In genomic region chr7:24965831-24966708, GRCh38 we compare ENCODE assay signal across 8 cellular contexts. TPM values are rescaled to one million over a fixed set of nuclear protein-coding genes. Genes with fewer than 3 reads are reported as not detected.
DNase-seq lines count a peak whose midpoint lies in the region; ATAC-seq, FAIRE-seq and TF ChIP-seq lines count a peak whose summit lies in the region.

No MANE protein-coding gene starts in this region.

- H2AFZ ChIP-seq in OCI-LY1 (ENCODE audit: low read length) (no peak overlapping the region), parathyroid adenoma (peak overlapping the region; percentile 54)

- DNase-seq in CD8-positive, alpha-beta T cell, result peak in 5 of 7 experiments; percentile 19 to 81 (median 29)
- DNase-seq in bronchial epithelial cell (ENCODE audit: low read depth) (peak; percentile 84), cerebellar nuclear complex (lab: John Stamatoyannopoulos, UW) (no peak), T1000 (lab: John Stamatoyannopoulos, UW) (no peak)

- H3K4me3 Mint-ChIP-seq in CD8-positive, alpha-beta T cell, result no peak overlapping the region

- peaks cover 99% of the 10 kb centered on the region for H3K79me2 ChIP-seq in OCI-LY1 (ENCODE audit: insufficient read depth, low read length)
- peaks cover 25% of the 10 kb centered on the region for H3K79me2 ChIP-seq in parathyroid adenoma

- no peaks in the 10 kb centered on the region for H3K27me3 Mint-ChIP-seq in CD8-positive, alpha-beta T cell (ENCODE audit: low read depth)

- H3K4me2 ChIP-seq in OCI-LY1 (ENCODE audit: low read length) (peak overlapping the region; percentile 43), parathyroid adenoma (ENCODE audit: low read length) (peak overlapping the region; percentile 8)

- H3K27ac Mint-ChIP-seq in CD8-positive, alpha-beta T cell, result peak overlapping the region; percentile 84

- H3K36me3 ChIP-seq in CD8-positive, alpha-beta T cell (ENCODE audit: insufficient read depth, low read length), result no peaks in the 10 kb centered on the region
- H3K36me3 ChIP-seq in OCI-LY1 (ENCODE audit: insufficient read depth, low read length) (no peaks in the 10 kb centered on the region), bronchial epithelial cell (ENCODE audit: control insufficient read depth, insufficient read depth, low read length) (no peaks in the 10 kb centered on the region), parathyroid adenoma (ENCODE audit: control insufficient read depth, insufficient read depth, low read length) (no peaks in the 10 kb centered on the region)

- H3K4me3 ChIP-seq in CD8-positive, alpha-beta T cell (ENCODE audit: low read depth, low read length), result no peak overlapping the region
- H3K4me3 ChIP-seq in OCI-LY1 (ENCODE audit: low read depth, low read length, poor library complexity, severe bottlenecking) (no peak overlapping the region), bronchial epithelial cell (ENCODE audit: low read depth, low read length) (no peak overlapping the region), parathyroid adenoma (ENCODE audit: low read depth, low read length) (no peak overlapping the region)

- H3K27me3 ChIP-seq in CD8-positive, alpha-beta T cell (ENCODE audit: insufficient read depth, low read length), result no peaks in the 10 kb centered on the region
- H3K27me3 ChIP-seq in OCI-LY1 (ENCODE audit: insufficient read depth, low read length) (no peaks in the 10 kb centered on the region), bronchial epithelial cell (ENCODE audit: control insufficient read depth, insufficient read depth, low read length) (no peaks in the 10 kb centered on the region), parathyroid adenoma (ENCODE audit: control insufficient read depth, insufficient read depth, low read length) (no peaks in the 10 kb centered on the region)

- H3K9me3 ChIP-seq in CD8-positive, alpha-beta T cell (ENCODE audit: low read length), result no peaks in the 10 kb centered on the region
- H3K9me3 ChIP-seq in OCI-LY1 (ENCODE audit: low read length) (no peaks in the 10 kb centered on the region), parathyroid adenoma (ENCODE audit: control insufficient read depth, low read length) (no peaks in the 10 kb centered on the region)

- POLR2A ChIA-PET in CD8-positive, alpha-beta T cell (lab: Charles Lee), result interaction anchor here (0.9 to 2.1 kb wide), 4 partner anchors 10 to 145 kb away, joined by 4 to 7 read pairs (median 4); partner anchors contain the start of gene OSBPL3

- H4K20me1 ChIP-seq in OCI-LY1 (ENCODE audit: insufficient read depth, low read length), result no peaks in the 10 kb centered on the region

- H3K9me2 ChIP-seq in OCI-LY1 (ENCODE audit: low read depth, low read length), result no peaks in the 10 kb centered on the region

- peak; percentile 72 for ATAC-seq in CD8-positive, alpha-beta T cell
- ATAC-seq in GM19025 (IDR thresholded peaks at IDR 0.05; ENCODE audit: low read depth, unreplicated experiment) (peak; percentile 83), HG03064 (IDR thresholded peaks at IDR 0.05; ENCODE audit: low read depth, unreplicated experiment) (peak; percentile 86)

- no peaks in the 10 kb centered on the region for H3F3A ChIP-seq in OCI-LY1 (ENCODE audit: insufficient read depth, low read length)

- no peak overlapping the region; the same call in 1 of the 2 replicates for H3K9ac ChIP-seq in OCI-LY1 (ENCODE audit: low read length)
- no peak overlapping the region for H3K9ac ChIP-seq in parathyroid adenoma

- peaks cover 61% of the 10 kb centered on the region for H3K4me1 Mint-ChIP-seq in CD8-positive, alpha-beta T cell (ENCODE audit: low read depth)

- peaks cover 35% of the 10 kb centered on the region for H3K4me1 ChIP-seq in CD8-positive, alpha-beta T cell (ENCODE audit: insufficient read depth, low read length)
- peaks cover 95% of the 10 kb centered on the region for H3K4me1 ChIP-seq in OCI-LY1 (ENCODE audit: insufficient read depth, low read length, severe bottlenecking)
- H3K4me1 ChIP-seq in parathyroid adenoma, result peaks cover 40% of the 10 kb centered on the region

- no peaks in the 10 kb centered on the region for H3K9me3 Mint-ChIP-seq in CD8-positive, alpha-beta T cell

- intact Hi-C loops in CD8-positive, alpha-beta T cell (cut with DNase I, micrococcal nuclease), result no loop called here

- FAIRE-seq in bronchial epithelial cell (lab: Jason Lieb, UNC), result no peak

- CTCF ChIA-PET in CD8-positive, alpha-beta T cell (lab: Charles Lee), result interaction anchor here (1.0 kb wide), 1 partner anchor 8 kb away, joined by 3 read pairs; no protein-coding TSS in a partner anchor

- no peak overlapping the region for H3K27ac ChIP-seq in CD8-positive, alpha-beta T cell (ENCODE audit: low read depth, low read length)
- H3K27ac ChIP-seq in OCI-LY1 (ENCODE audit: low read depth, low read length, poor library complexity, severe bottlenecking), result peak overlapping the region; percentile 88
- H3K27ac ChIP-seq in parathyroid adenoma, result peak overlapping the region; percentile 75

- H3K36me3 Mint-ChIP-seq in CD8-positive, alpha-beta T cell, result no peaks in the 10 kb centered on the region

- no peak for TF ChIP-seq CTCF in CD8-positive, alpha-beta T cell (IDR thresholded peaks at IDR 0.05)
- TF ChIP-seq CTCF in OCI-LY1 (IDR thresholded peaks at IDR 0.05; ENCODE audit: low read length) (no peak), bronchial epithelial cell (IDR thresholded peaks at IDR 0.05; ENCODE audit: insufficient read depth, low read length, severe bottlenecking) (no peak), parathyroid adenoma (IDR thresholded peaks at IDR 0.05) (no peak)

RNA-seq across cellular contexts. Expression of gene OSBPL3, which starts 13.9 kb away (rescaled TPM):
- 10 to 100 TPM; 12.0 to 13.8 TPM for total RNA-seq in CD8-positive, alpha-beta T cell
- total RNA-seq in bronchial epithelial cell, result 19.7 and 25.0 TPM in 2 replicates

Comparison
In these comparisons a context has a peak if more than half of its experiments do, and no peak if none do; other contexts are left out.
1. DNase-seq: peak in CD8-positive, alpha-beta T cell (5 of 7) and bronchial epithelial cell (single experiment); none in cerebellar nuclear complex (0 of 2) and T1000 (single experiment).
2. Peak in every context shown above with its lines, with median percentiles within 50 percentile points of each other: ATAC-seq.